Comparison of ENCODE assay signal across 29 cellular contexts in genomic region chr2:179545024-179545423, GRCh38.
"Had no signal": no experiment of that assay in that cellular context is flagged by ENCODE, and none has a peak within 500 bp of the region (broad histone marks: within the 10 kb centered on the region; RNA-seq: fewer than 3 reads in every experiment).

No MANE protein-coding gene starts in this region.

- DNase-seq: heart right ventricle; kidney glomerular epithelial cell; left cardiac atrium; lower lobe of right lung; mammary epithelial cell; mesenchymal stem cell; naive B cell; natural killer cell; nephron progenitor cell; nucleus accumbens; pancreas; posterior cingulate gyrus; retina; right cardiac atrium; sigmoid colon; small intestine; spleen; stimulated activated CD4-positive, alpha-beta T cell treated with anti-CD3 and anti-CD28 coated beads, Interleukin-4, amount 100 ng/mL, for 24 hours; stimulated activated naive CD4-positive, alpha-beta T cell; stimulated activated naive CD8-positive, alpha-beta T cell treated with anti-CD3 and anti-CD28 coated beads, Interleukin-15, amount 100 ng/mL, for 72 hours; substantia nigra; upper lobe of left lung had no signal

- H3K27me3 ChIP-seq: hepatocyte, pancreas, sigmoid colon, spleen, tibial nerve, upper lobe of left lung, vagina had no signal

- H3K4me2 ChIP-seq: hepatocyte had no signal

- H2AFZ ChIP-seq: hepatocyte had no signal

- H3K9me3 ChIP-seq: heart right ventricle, lower lobe of right lung, pancreas, prostate gland, sigmoid colon, upper lobe of left lung, vagina had no signal

- H3K79me2 ChIP-seq: hepatocyte had no signal

- H3K4me1 ChIP-seq: heart right ventricle, lower lobe of right lung, prostate gland, sigmoid colon, spleen, tibial nerve, upper lobe of left lung, vagina had no signal

- H3K4me3 ChIP-seq: heart right ventricle, hepatocyte, lower lobe of right lung, pancreas, prostate gland, sigmoid colon, spleen, tibial nerve, upper lobe of left lung, vagina had no signal

- H3K27ac ChIP-seq: heart right ventricle, hepatocyte, lower lobe of right lung, pancreas, prostate gland, sigmoid colon, spleen, tibial nerve, upper lobe of left lung, vagina had no signal

- H3K4me3 Mint-ChIP-seq: mesothelial cell of epicardium; natural killer cell; nephron progenitor cell; stimulated activated effector memory CD8-positive, alpha-beta T cell treated with anti-CD3 and anti-CD28 coated beads, Interleukin-12 subunit alpha, Interleukin-12 subunit beta, amount 100 ng/mL, for 72 hours; stimulated activated naive CD8-positive, alpha-beta T cell treated with anti-CD3 and anti-CD28 coated beads, Interleukin-15, amount 100 ng/mL, for 72 hours had no signal

- ATAC-seq: heart right ventricle; left cardiac atrium; left lobe of liver; natural killer cell; pancreas; right cardiac atrium; stimulated activated effector memory CD8-positive, alpha-beta T cell treated with anti-CD3 and anti-CD28 coated beads, Interleukin-12 subunit alpha, Interleukin-12 subunit beta, amount 100 ng/mL, for 72 hours; stimulated activated naive CD8-positive, alpha-beta T cell treated with anti-CD3 and anti-CD28 coated beads, Interleukin-15, amount 100 ng/mL, for 72 hours had no signal

- H3K36me3 ChIP-seq: heart right ventricle, lower lobe of right lung, pancreas, prostate gland, sigmoid colon, spleen, tibial nerve, upper lobe of left lung, vagina had no signal

- H3K4me1 Mint-ChIP-seq: naive B cell; natural killer cell; stimulated activated effector memory CD8-positive, alpha-beta T cell treated with anti-CD3 and anti-CD28 coated beads, Interleukin-12 subunit alpha, Interleukin-12 subunit beta, amount 100 ng/mL, for 72 hours; stimulated activated naive CD8-positive, alpha-beta T cell treated with anti-CD3 and anti-CD28 coated beads, Interleukin-15, amount 100 ng/mL, for 72 hours had no signal

- H3K27ac Mint-ChIP-seq: mesothelial cell of epicardium; natural killer cell; nephron progenitor cell; stimulated activated effector memory CD8-positive, alpha-beta T cell treated with anti-CD3 and anti-CD28 coated beads, Interleukin-12 subunit alpha, Interleukin-12 subunit beta, amount 100 ng/mL, for 72 hours had no signal

- H3K36me3 Mint-ChIP-seq: mesothelial cell of epicardium; naive B cell; natural killer cell; stimulated activated effector memory CD8-positive, alpha-beta T cell treated with anti-CD3 and anti-CD28 coated beads, Interleukin-12 subunit alpha, Interleukin-12 subunit beta, amount 100 ng/mL, for 72 hours had no signal

- H3K27me3 Mint-ChIP-seq: stimulated activated naive CD8-positive, alpha-beta T cell treated with anti-CD3 and anti-CD28 coated beads, Interleukin-15, amount 100 ng/mL, for 72 hours had no signal
